8 cellular contexts compared by ENCODE assay signal in genomic region chr2:70190413-70191243, GRCh38. TPM values are rescaled to one million over a fixed set of nuclear protein-coding genes. Genes with fewer than 3 reads are reported as not detected.
A peak's percentile ranks its signal among the peaks of the same experiment; 100 is the strongest.
DNase-seq lines count a peak whose midpoint lies in the region; ATAC-seq and TF ChIP-seq lines count a peak whose summit lies in the region.

Gene C2orf42, minus strand, starts transcription at chr2:70191019. Its CDS starts 9,034 bp downstream, at chr2:70181985.

- ATAC-seq in GM21529 (IDR thresholded peaks at IDR 0.05; ENCODE audit: unreplicated experiment) (peak; percentile 83), mucosa of descending colon (peak; percentile 98)

- H3K4me1 ChIP-seq in mucosa of descending colon (ENCODE audit: low read depth), result peaks cover 3% of the 10 kb centered on the region

- H3K4me1 Mint-ChIP-seq in IgD-negative memory B cell, result peaks cover 10 to 17% (median 14%) of the 10 kb centered on the region in 3 donors

- no peaks in the 10 kb centered on the region for H3K36me3 ChIP-seq in mucosa of descending colon (ENCODE audit: low read depth)

- H3K9me3 Mint-ChIP-seq in IgD-negative memory B cell, result no peaks in the 10 kb centered on the region

- H3K4me3 ChIP-seq in epithelial cell of esophagus (ENCODE audit: low read length), result peak within 1 kb of the TSS; percentile 78
- peak within 1 kb of the TSS; percentile 59 for H3K4me3 ChIP-seq in mucosa of descending colon

- intact Hi-C loops in mucosa of descending colon (cut with DNase I, micrococcal nuclease), result no loop called here

- DNase-seq in DMS153 (lab: John Stamatoyannopoulos, UW) (peak; percentile 96), OCI-M2 (lab: John Stamatoyannopoulos, UW; ENCODE audit: unreplicated experiment) (peak; percentile 65), activated T-cell treated with anti-CD3 and anti-CD28 coated beads for 4 hours (peak; percentile 95), epithelial cell of esophagus (ENCODE audit: low read depth) (peak; percentile 98), mucosa of descending colon (peak; percentile 95 to 97 (median 97))
- peak; percentile 94 for DNase-seq in stimulated activated CD8-positive, alpha-beta memory T cell treated with anti-CD3 and anti-CD28 coated beads, Interleukin-4, amount 100 ng/mL, for 24 hours (ENCODE audit: low read depth)

- no peaks in the 10 kb centered on the region for H3K9me3 ChIP-seq in mucosa of descending colon

- no peaks in the 10 kb centered on the region for H3K36me3 Mint-ChIP-seq in IgD-negative memory B cell

- TF ChIP-seq CTCF in epithelial cell of esophagus (IDR thresholded peaks at IDR 0.05; ENCODE audit: insufficient read depth, low read depth, low read length, missing control alignments) (no peak), mucosa of descending colon (IDR thresholded peaks at IDR 0.05) (no peak)

- no peaks in the 10 kb centered on the region for H3K27me3 Mint-ChIP-seq in IgD-negative memory B cell

- H3K4me3 Mint-ChIP-seq in IgD-negative memory B cell, result peak within 1 kb of the TSS; percentile 89 to 98 (median 96)

- H3K27ac Mint-ChIP-seq in IgD-negative memory B cell, result peak within 1 kb of the TSS; percentile 96 to 100 (median 100)

RNA-seq across cellular contexts. Expression of gene C2orf42, which starts in this region (rescaled TPM):
- polyA plus RNA-seq in IgD-negative memory B cell, result 30.7 TPM
- 10 to 100 TPM in 2 of 3 donors, 1 to 10 TPM in 1; 7.6 to 17.2 (median 12.2) TPM for total RNA-seq in mucosa of descending colon

Comparison
In these comparisons a context has a peak if more than half of its experiments do, and no peak if none do; other contexts are left out.
1. Peak in every context shown above with its lines: DNase-seq, ATAC-seq and H3K4me3 ChIP-seq.